9 cellular contexts compared by ENCODE assay signal in genomic region chr12:13211191-13211858, GRCh38. TPM values are rescaled to one million over a fixed set of nuclear protein-coding genes. Genes with fewer than 3 reads are reported as not detected.
DNase-seq lines count a peak whose midpoint lies in the region; ATAC-seq and TF ChIP-seq lines count a peak whose summit lies in the region.
"Had no signal": no experiment of that assay in that cellular context is flagged by ENCODE, and none has a peak within 500 bp of the region (broad histone marks: within the 10 kb centered on the region; RNA-seq: fewer than 3 reads in every experiment).

No MANE protein-coding gene starts in this region.

- H3K9me3 Mint-ChIP-seq in activated naive CD4-positive, alpha-beta T cell treated with anti-CD3 and anti-CD28 coated beads, Interleukin-2, amount 10 ng/mL, durations not matched to agents 7 days and 5 days = no peaks in the 10 kb centered on the region
- H3K9me3 Mint-ChIP-seq in stimulated activated effector memory CD8-positive, alpha-beta T cell treated with anti-CD3 and anti-CD28 coated beads, Interleukin-12 subunit alpha, Interleukin-12 subunit beta, amount 100 ng/mL, for 72 hours = no peaks in the 10 kb centered on the region
- H3K9me3 Mint-ChIP-seq: activated naive CD8-positive, alpha-beta T cell treated with anti-CD3 and anti-CD28 coated beads, Interleukin-2, amount 10 ng/mL, durations not matched to agents 7 days and 5 days had no signal

- WGBS in heart right ventricle, 2 donors = 70 to 74% methylated on average over 7 of the region's 7 CpGs

- no peak overlapping the region for H3K4me3 Mint-ChIP-seq in activated naive CD4-positive, alpha-beta T cell treated with anti-CD3 and anti-CD28 coated beads, Interleukin-2, amount 10 ng/mL, durations not matched to agents 7 days and 5 days
- no peak overlapping the region for H3K4me3 Mint-ChIP-seq in T-helper 17 cell
- H3K4me3 Mint-ChIP-seq in stimulated activated effector memory CD8-positive, alpha-beta T cell treated with anti-CD3 and anti-CD28 coated beads, Interleukin-12 subunit alpha, Interleukin-12 subunit beta, amount 100 ng/mL, for 72 hours = peak overlapping the region; percentile 44
- H3K4me3 Mint-ChIP-seq: activated naive CD8-positive, alpha-beta T cell treated with anti-CD3 and anti-CD28 coated beads, Interleukin-2, amount 10 ng/mL, durations not matched to agents 7 days and 5 days had no signal

- H3K9me3 ChIP-seq in T-helper 17 cell (ENCODE audit: control insufficient read depth, low read length, poor library complexity, severe bottlenecking) (peaks cover 2% of the 10 kb centered on the region), heart right ventricle (no peaks in the 10 kb centered on the region)

- H3K27ac ChIP-seq in epithelial cell of prostate (peak overlapping the region; percentile 90), heart right ventricle (peak overlapping the region in 3 of 10 donors; percentile 29 to 36 (median 34))

- DNase-seq in activated naive CD4-positive, alpha-beta T cell treated with Interleukin-2 at 50 U/mL for 16 hours = peak; percentile 28
- DNase-seq in activated naive CD4-positive, alpha-beta T cell treated with anti-CD3 and anti-CD28 coated beads, Interleukin-2, amount 10 ng/mL, durations not matched to agents 7 days and 5 days = no peak
- DNase-seq in T-helper 17 cell (no peak), epithelial cell of prostate (ENCODE audit: low read depth, low spot score) (no peak), globus pallidus (ENCODE audit: low spot score) (no peak), heart right ventricle (no peak)
- no peak for DNase-seq in stimulated activated effector memory CD8-positive, alpha-beta T cell treated with anti-CD3 and anti-CD28 coated beads, Interleukin-12 subunit alpha, Interleukin-12 subunit beta, amount 100 ng/mL, for 72 hours (ENCODE audit: low spot score in 2 of 2)

- H3K4me1 ChIP-seq in heart right ventricle = peaks cover 11 to 58% (median 55%) of the 10 kb centered on the region in 9 donors

- peaks cover 1% of the 10 kb centered on the region for H3K36me3 Mint-ChIP-seq in activated naive CD4-positive, alpha-beta T cell treated with anti-CD3 and anti-CD28 coated beads, Interleukin-2, amount 10 ng/mL, durations not matched to agents 7 days and 5 days
- H3K36me3 Mint-ChIP-seq in T-helper 17 cell (ENCODE audit: low read depth) = no peaks in the 10 kb centered on the region
- peaks cover 41% of the 10 kb centered on the region for H3K36me3 Mint-ChIP-seq in stimulated activated effector memory CD8-positive, alpha-beta T cell treated with anti-CD3 and anti-CD28 coated beads, Interleukin-12 subunit alpha, Interleukin-12 subunit beta, amount 100 ng/mL, for 72 hours
- H3K36me3 Mint-ChIP-seq: activated naive CD8-positive, alpha-beta T cell treated with anti-CD3 and anti-CD28 coated beads, Interleukin-2, amount 10 ng/mL, durations not matched to agents 7 days and 5 days had no signal

- no peak for TF ChIP-seq CTCF in heart right ventricle (IDR thresholded peaks at IDR 0.05)

- H3K27ac Mint-ChIP-seq in activated naive CD4-positive, alpha-beta T cell treated with anti-CD3 and anti-CD28 coated beads, Interleukin-2, amount 10 ng/mL, durations not matched to agents 7 days and 5 days = no peak overlapping the region
- H3K27ac Mint-ChIP-seq in T-helper 17 cell = peak overlapping the region; percentile 67
- H3K27ac Mint-ChIP-seq in stimulated activated effector memory CD8-positive, alpha-beta T cell treated with anti-CD3 and anti-CD28 coated beads, Interleukin-12 subunit alpha, Interleukin-12 subunit beta, amount 100 ng/mL, for 72 hours = peak overlapping the region; percentile 27
- H3K27ac Mint-ChIP-seq: activated naive CD8-positive, alpha-beta T cell treated with anti-CD3 and anti-CD28 coated beads, Interleukin-2, amount 10 ng/mL, durations not matched to agents 7 days and 5 days had no signal

- ATAC-seq in T-helper 17 cell (no peak), GM21737 (IDR thresholded peaks at IDR 0.05; ENCODE audit: unreplicated experiment) (no peak), heart right ventricle (no peak)
- peak; percentile 75 for ATAC-seq in stimulated activated effector memory CD8-positive, alpha-beta T cell treated with anti-CD3 and anti-CD28 coated beads, Interleukin-12 subunit alpha, Interleukin-12 subunit beta, amount 100 ng/mL, for 72 hours

- H3K27me3 ChIP-seq in heart right ventricle = no peaks in the 10 kb centered on the region

- peaks cover 0 to 54% (median 24%) of the 10 kb centered on the region in 9 donors for H3K36me3 ChIP-seq in heart right ventricle

- peaks cover 17% of the 10 kb centered on the region for H3K27me3 Mint-ChIP-seq in activated naive CD4-positive, alpha-beta T cell treated with anti-CD3 and anti-CD28 coated beads, Interleukin-2, amount 10 ng/mL, durations not matched to agents 7 days and 5 days
- peaks cover 14% of the 10 kb centered on the region for H3K27me3 Mint-ChIP-seq in T-helper 17 cell

- CTCF ChIA-PET in activated naive CD4-positive, alpha-beta T cell treated with anti-CD3 and anti-CD28 coated beads, Interleukin-2, amount 10 ng/mL, durations not matched to agents 7 days and 5 days (lab: Charles Lee) = interaction anchor here (0.6 to 10.1 kb wide), 33 partner anchors 9 to 376 kb away, joined by 3 to 116 read pairs (median 5); partner anchors contain the start of genes FAM234B and GSG1

- intact Hi-C loops in heart right ventricle (cut with DNase I) = loop anchor here in 9 of 10 donors (2.0 to 10.0 kb wide), 8 partner anchors 114 to 297 kb away; partner anchors contain the start of gene HEBP1 (in 3 of the 9)

- peaks cover 40% of the 10 kb centered on the region for H3K4me1 Mint-ChIP-seq in activated naive CD4-positive, alpha-beta T cell treated with anti-CD3 and anti-CD28 coated beads, Interleukin-2, amount 10 ng/mL, durations not matched to agents 7 days and 5 days
- H3K4me1 Mint-ChIP-seq in T-helper 17 cell = peaks cover 13% of the 10 kb centered on the region
- H3K4me1 Mint-ChIP-seq in stimulated activated effector memory CD8-positive, alpha-beta T cell treated with anti-CD3 and anti-CD28 coated beads, Interleukin-12 subunit alpha, Interleukin-12 subunit beta, amount 100 ng/mL, for 72 hours = peaks cover 44% of the 10 kb centered on the region

- H3K4me3 ChIP-seq in heart right ventricle = no peak overlapping the region

RNA-seq across cellular contexts. Expression of gene EMP1, which starts 14.8 kb away (rescaled TPM):
- total RNA-seq in T-helper 17 cell (10 to 100 TPM in 1 of 2 donors, 1 to 10 TPM in 1; 6.2 to 14.0 TPM), heart right ventricle (100 to 1,000 TPM in 4 of 10 donors, 10 to 100 TPM in 6; 74.6 to 403 (median 98.5) TPM)
- polyA plus RNA-seq in heart right ventricle = 10 to 100 TPM; 46.2 to 55.5 TPM

Comparison
In these comparisons a context has a peak if more than half of its experiments do, and no peak if none do; other contexts are left out.
1. RNA of gene EMP1, which starts 14.8 kb away (total RNA-seq): 74.6 to 403 TPM in heart right ventricle; 6.2 to 14.0 TPM in T-helper 17 cell; every median in the first group is over 4 times any median in the second.